Comparison of ENCODE assay signal across 10 cellular contexts in genomic region chr19:48121909-48122371, GRCh38. TPM values are rescaled to one million over a fixed set of nuclear protein-coding genes. Genes with fewer than 3 reads are reported as not detected.
DNase-seq lines count a peak whose midpoint lies in the region; ATAC-seq and TF ChIP-seq lines count a peak whose summit lies in the region.
"Had no signal": no experiment of that assay in that cellular context is flagged by ENCODE, and none has a peak within 500 bp of the region (broad histone marks: within the 10 kb centered on the region; RNA-seq: fewer than 3 reads in every experiment).

No MANE protein-coding gene starts in this region.

- H3K4me1 Mint-ChIP-seq in nephron progenitor cell, result peaks cover 6% of the 10 kb centered on the region

- CTCF ChIA-PET in HEK293T (lab: Yijun Ruan, JAX), result interaction anchor here (0.7 kb wide), 1 partner anchor 138 kb away, joined by 3 read pairs; no protein-coding TSS in a partner anchor

- no peak overlapping the region for H3K4me3 ChIP-seq in choroid plexus epithelial cell (ENCODE audit: low read depth, low read length)
- H3K4me3 ChIP-seq: esophagus muscularis mucosa had no signal

- DNase-seq in ELR (ENCODE audit: low read depth), result peak; percentile 83
- DNase-seq in HT1080 (ENCODE audit: low read depth), result peak; percentile 53
- peak; percentile 30 for DNase-seq in choroid plexus epithelial cell (ENCODE audit: low read depth)
- DNase-seq in nephron progenitor cell, result no peak
- DNase-seq in NCI-H2081 (lab: John Stamatoyannopoulos, UW), result no peak
- DNase-seq in HEK293T (ENCODE audit: extremely low spot score), result no peak
- DNase-seq in stimulated activated CD8-positive, alpha-beta memory T cell treated with anti-CD3 and anti-CD28 coated beads, Interleukin-4, amount 100 ng/mL, for 48 hours, result no peak

- H3K9me3 Mint-ChIP-seq in nephron progenitor cell, result no peaks in the 10 kb centered on the region
- H3K9me3 Mint-ChIP-seq: nephron had no signal

- TF ChIP-seq CTCF in choroid plexus epithelial cell (conservative IDR thresholded peaks at IDR 0.05; ENCODE audit: low read depth, low read length), result no peak
- no peak for TF ChIP-seq CTCF in nephron progenitor cell (IDR thresholded peaks at IDR 0.05)

- POLR2A ChIA-PET in HEK293T (lab: Yijun Ruan, JAX), result interaction anchor here (1.2 to 2.9 kb wide), 2 partner anchors 10 to 12 kb away, joined by 3 to 9 read pairs; partner anchors contain the start of gene PLA2G4C

- H3K36me3 Mint-ChIP-seq in nephron progenitor cell (ENCODE audit: low read depth), result peaks cover 81% of the 10 kb centered on the region

- no peak for ATAC-seq in HG03280 (IDR thresholded peaks at IDR 0.05; ENCODE audit: unreplicated experiment)

- no peak overlapping the region for H3K4me3 Mint-ChIP-seq in nephron progenitor cell
- H3K4me3 Mint-ChIP-seq: nephron had no signal

- H3K27ac Mint-ChIP-seq in nephron progenitor cell, result peak overlapping the region; percentile 89
- H3K27ac Mint-ChIP-seq: nephron had no signal

- peaks cover 7% of the 10 kb centered on the region for H3K27me3 Mint-ChIP-seq in nephron progenitor cell (ENCODE audit: low read depth, poor library complexity)

TF ChIP-seq in HEK293T, 16 proteins besides CTCF, POLR2A, EP300 and RAD21:
- TF ChIP-seq FOXA1 (IDR thresholded peaks at IDR 0.05), result no peak
- no peak for TF ChIP-seq BHLHE40 (IDR thresholded peaks at IDR 0.05; ENCODE audit: borderline replicate concordance)
- no peak for TF ChIP-seq L3MBTL2 (conservative IDR thresholded peaks at IDR 0.05)
- no peak for TF ChIP-seq HDGF (IDR thresholded peaks at IDR 0.05; ENCODE audit: borderline replicate concordance)
- TF ChIP-seq ELF4 (IDR thresholded peaks at IDR 0.05), result no peak
- no peak for TF ChIP-seq LEF1 (IDR thresholded peaks at IDR 0.05; ENCODE audit: borderline replicate concordance)
- no peak for TF ChIP-seq ARNT (IDR thresholded peaks at IDR 0.05)
- no peak for TF ChIP-seq PKNOX1 (IDR thresholded peaks at IDR 0.05)
- no peak for TF ChIP-seq FOXK2 (IDR thresholded peaks at IDR 0.05)
- TF ChIP-seq SUZ12 (IDR thresholded peaks at IDR 0.05), result no peak
- no peak for TF ChIP-seq NFRKB (IDR thresholded peaks at IDR 0.05)
- no peak for TF ChIP-seq FOXM1 (IDR thresholded peaks at IDR 0.05; ENCODE audit: borderline replicate concordance)
- TF ChIP-seq TARDBP (IDR thresholded peaks at IDR 0.05), result no peak
- no peak for TF ChIP-seq CTBP1 (IDR thresholded peaks at IDR 0.05; ENCODE audit: borderline replicate concordance)
- TF ChIP-seq SP1 (IDR thresholded peaks at IDR 0.05), result no peak
- TF ChIP-seq ZNF384 (IDR thresholded peaks at IDR 0.05), result no peak

RNA-seq across cellular contexts. Expression of gene PLA2G4C, which starts 11.3 kb away (rescaled TPM):
- 1.6 and 1.9 TPM in 2 replicates for total RNA-seq in HT1080 (2014; rRNA removed; shearing (Covaris generic))
- 1.3 and 5.5 TPM in 2 replicates for polyA plus RNA-seq in HT1080 (2015; cell fraction: cytosol; rRNA removed)
- 2.2 and 10.4 TPM in 2 replicates for polyA plus RNA-seq in HT1080 (2015; cell fraction: nucleus; rRNA removed)

RNA-seq across cellular contexts. Expression of gene LIG1, which starts 48.2 kb away (rescaled TPM):
- total RNA-seq in HT1080 (2014; rRNA removed; shearing (Covaris generic)), result 86.5 and 139 TPM in 2 replicates
- polyA plus RNA-seq in HT1080 (2015; cell fraction: cytosol; rRNA removed), result 38.6 and 39.4 TPM in 2 replicates
- polyA plus RNA-seq in HT1080 (2015; cell fraction: nucleus; rRNA removed), result 101 and 119 TPM in 2 replicates

RNA-seq across cellular contexts. Expression of gene ZSWIM9, which starts 48.5 kb away (rescaled TPM):
- total RNA-seq in HT1080 (2014; rRNA removed; shearing (Covaris generic)), result 1.7 and 1.8 TPM in 2 replicates
- 3.0 and 3.5 TPM in 2 replicates for polyA plus RNA-seq in HT1080 (2015; cell fraction: cytosol; rRNA removed)
- 2.7 and 3.0 TPM in 2 replicates for polyA plus RNA-seq in HT1080 (2015; cell fraction: nucleus; rRNA removed)

Comparison
In these comparisons a context has a peak if more than half of its experiments do, and no peak if none do; other contexts are left out.
1. DNase-seq: peak in ELR (single experiment), HT1080 (single experiment) and choroid plexus epithelial cell (single experiment); none in nephron progenitor cell (single experiment), NCI-H2081 (0 of 2), HEK293T (single experiment) and stimulated activated CD8-positive, alpha-beta memory T cell treated with anti-CD3 and anti-CD28 coated beads, Interleukin-4, amount 100 ng/mL, for 48 hours (single experiment).